ENCODE assay signal across 19 cellular contexts in genomic region chr3:169072494-169072893, GRCh38.
DNase-seq lines count a peak whose midpoint lies in the region; ATAC-seq, FAIRE-seq and TF ChIP-seq lines count a peak whose summit lies in the region.
"Had no signal": no experiment of that assay in that cellular context is flagged by ENCODE, and none has a peak within 500 bp of the region (broad histone marks: within the 10 kb centered on the region; RNA-seq: fewer than 3 reads in every experiment).

No MANE protein-coding gene starts in this region.

- H3K36me3 Mint-ChIP-seq in T-helper 17 cell (ENCODE audit: low read depth): no peaks in the 10 kb centered on the region

- DNase-seq in AG10803 (ENCODE audit: low read depth) (peak; percentile 74), HTR-8/SVneo (ENCODE audit: insufficient read length, low spot score) (peak; percentile 3), astrocyte of the hippocampus (ENCODE audit: low read depth, low spot score) (peak; percentile 36), osteoblast (ENCODE audit: insufficient read length, low spot score, missing footprints) (no peak), GOT3 (lab: John Stamatoyannopoulos, UW) (no peak), D721Med (ENCODE audit: insufficient read length, low spot score) (no peak), T-helper 17 cell (no peak)
- no peak for DNase-seq in stimulated activated CD8-positive, alpha-beta memory T cell treated with anti-CD3 and anti-CD28 coated beads, Interleukin-4, amount 100 ng/mL, for 48 hours
- DNase-seq: ACHN, DMS153, KBM-7, NCI-H1417 treated with DMSO at 0.1 percent for 48 hours, NCI-H2029 treated with DMSO at 0.1 percent for 48 hours, NCI-H510A, RPMI8226, SJCRH30 had no signal

- peak overlapping the region; percentile 80 for H2AFZ ChIP-seq in osteoblast (ENCODE audit: low read length)

- H3K36me3 ChIP-seq in osteoblast (ENCODE audit: insufficient read depth, low read length): no peaks in the 10 kb centered on the region
- H3K36me3 ChIP-seq: SJCRH30 had no signal

- ATAC-seq in T-helper 17 cell: no peak

- TF ChIP-seq CTCF in AG10803 (conservative IDR thresholded peaks at IDR 0.05; ENCODE audit: low read length) (no peak), osteoblast (IDR thresholded peaks at IDR 0.05; ENCODE audit: extremely low read depth, low read depth, low read length) (no peak), D721Med (IDR thresholded peaks at IDR 0.05; ENCODE audit: insufficient read depth, missing control alignments) (no peak)

- H3K4me1 Mint-ChIP-seq in T-helper 17 cell: no peaks in the 10 kb centered on the region

- H3K27ac Mint-ChIP-seq in T-helper 17 cell: no peak overlapping the region

- FAIRE-seq in HTR-8/SVneo (lab: Jason Lieb, UNC) (no peak), D721Med (lab: Jason Lieb, UNC) (no peak)
- FAIRE-seq: GM12891, GM19239 had no signal

- no peak overlapping the region for H3K4me2 ChIP-seq in osteoblast (ENCODE audit: insufficient read depth, low read length)

- no peaks in the 10 kb centered on the region for H3K27me3 Mint-ChIP-seq in T-helper 17 cell

- no peak overlapping the region for H3K4me3 Mint-ChIP-seq in T-helper 17 cell

- H4K20me1 ChIP-seq in osteoblast (ENCODE audit: insufficient read depth, low read length): no peaks in the 10 kb centered on the region

- H3K4me3 ChIP-seq in AG10803 (ENCODE audit: low read length) (no peak overlapping the region), osteoblast (ENCODE audit: insufficient read depth, low read length) (no peak overlapping the region)
- H3K4me3 ChIP-seq: SJCRH30 had no signal

- no peak overlapping the region for H3K27ac ChIP-seq in osteoblast (ENCODE audit: low read depth, low read length)
- H3K27ac ChIP-seq: C4-2B, SJCRH30 had no signal

- H3K79me2 ChIP-seq in osteoblast (ENCODE audit: insufficient read depth, low read length): no peaks in the 10 kb centered on the region

- H3K27me3 ChIP-seq in osteoblast (ENCODE audit: insufficient read depth, low read length): no peaks in the 10 kb centered on the region
- H3K27me3 ChIP-seq: SJCRH30 had no signal

- H3K9me3 ChIP-seq in osteoblast (ENCODE audit: low read depth, low read length): no peaks in the 10 kb centered on the region
- H3K9me3 ChIP-seq in T-helper 17 cell (ENCODE audit: control insufficient read depth, low read length, poor library complexity, severe bottlenecking): no peaks in the 10 kb centered on the region
- H3K9me3 ChIP-seq: SJCRH30 had no signal

- H3K4me1 ChIP-seq in osteoblast (ENCODE audit: insufficient read depth, low read length): peaks cover 2% of the 10 kb centered on the region
- H3K4me1 ChIP-seq: SJCRH30 had no signal

Comparison
In these comparisons a context has a peak if more than half of its experiments do, and no peak if none do; other contexts are left out.
1. DNase-seq: peak in AG10803 (single experiment), HTR-8/SVneo (single experiment) and astrocyte of the hippocampus (single experiment); none in osteoblast (single experiment), GOT3 (single experiment), D721Med (single experiment), stimulated activated CD8-positive, alpha-beta memory T cell treated with anti-CD3 and anti-CD28 coated beads, Interleukin-4, amount 100 ng/mL, for 48 hours (single experiment) and T-helper 17 cell (0 of 3).